ENCODE assay signal across 15 cellular contexts in genomic region chr3:172359231-172359630, GRCh38.
"Had no signal": no experiment of that assay in that cellular context is flagged by ENCODE, and none has a peak within 500 bp of the region (broad histone marks: within the 10 kb centered on the region; RNA-seq: fewer than 3 reads in every experiment).

No MANE protein-coding gene starts in this region.

- H3K27ac Mint-ChIP-seq: activated naive CD4-positive, alpha-beta T cell treated with anti-CD3 and anti-CD28 coated beads, Interleukin-2, amount 50 U/mL, for 72 hours; brain had no signal

- H3K4me3 Mint-ChIP-seq: brain had no signal

- H3K9me3 ChIP-seq: esophagus muscularis mucosa, left ventricle myocardium inferior, pancreas, tibial artery, uterus had no signal

- DNase-seq: activated T-cell treated with anti-CD3 and anti-CD28 coated beads, Interleukin-2, amount 50 U/mL, for 1 hour; amygdala; cerebellar nuclear complex; dermis blood vessel endothelial cell; foreskin fibroblast; left ventricle myocardium inferior; mesendoderm; pancreas; retina; tibial artery; uterus had no signal

- H3K27me3 Mint-ChIP-seq: brain had no signal

- H3K27ac ChIP-seq: esophagus muscularis mucosa, left ventricle myocardium inferior, pancreas, tibial artery, uterus had no signal

- H3K27me3 ChIP-seq: esophagus muscularis mucosa, pancreas, tibial artery, uterus had no signal

- H3K36me3 ChIP-seq: uterus had no signal

- H3K4me1 ChIP-seq: uterus had no signal

- ATAC-seq: activated CD4-positive, CD25-positive, alpha-beta regulatory T cell treated with anti-CD3 and anti-CD28 coated beads, Interleukin-2, amount 50 U/mL, for 24 hours; activated naive CD4-positive, alpha-beta T cell treated with anti-CD3 and anti-CD28 coated beads, Interleukin-2, amount 50 U/mL, for 72 hours; pancreas had no signal

- H3K4me3 ChIP-seq: esophagus muscularis mucosa, left ventricle myocardium inferior, pancreas, tibial artery, uterus had no signal
